In genomic region chr17:82215972-82216300, GRCh38 we compare ENCODE assay signal across 9 cellular contexts. TPM values are rescaled to one million over a fixed set of nuclear protein-coding genes. Genes with fewer than 3 reads are reported as not detected.
DNase-seq lines count a peak whose midpoint lies in the region; ATAC-seq and TF ChIP-seq lines count a peak whose summit lies in the region.
"Had no signal": no experiment of that assay in that cellular context is flagged by ENCODE, and none has a peak within 500 bp of the region (broad histone marks: within the 10 kb centered on the region; RNA-seq: fewer than 3 reads in every experiment).

No MANE protein-coding gene starts in this region.

- no peak overlapping the region for H3K4me3 ChIP-seq in breast epithelium
- no peak overlapping the region for H3K4me3 ChIP-seq in muscle layer of duodenum (ENCODE audit: low read depth in 1 of 2, low read length in 2 of 2)
- H3K4me3 ChIP-seq in tibial nerve: no peak overlapping the region

- H3K4me1 Mint-ChIP-seq in activated naive CD8-positive, alpha-beta T cell treated with anti-CD3 and anti-CD28 coated beads, Interleukin-2, amount 10 ng/mL, durations not matched to agents 7 days and 5 days: peaks cover 22% of the 10 kb centered on the region
- H3K4me1 Mint-ChIP-seq in activated naive CD8-positive, alpha-beta T cell treated with anti-CD3 and anti-CD28 coated beads, Interleukin-2, amount 50 U/mL, for 24 hours: peaks cover 38% of the 10 kb centered on the region

- H3K9me3 ChIP-seq in breast epithelium: no peaks in the 10 kb centered on the region
- H3K9me3 ChIP-seq in muscle layer of duodenum (ENCODE audit: control insufficient read depth in 1 of 2, low read length in 2 of 2): no peaks in the 10 kb centered on the region
- H3K9me3 ChIP-seq in tibial nerve: no peaks in the 10 kb centered on the region

- H3K9me3 Mint-ChIP-seq in activated naive CD8-positive, alpha-beta T cell treated with anti-CD3 and anti-CD28 coated beads, Interleukin-2, amount 10 ng/mL, durations not matched to agents 7 days and 5 days: no peaks in the 10 kb centered on the region
- no peaks in the 10 kb centered on the region for H3K9me3 Mint-ChIP-seq in activated naive CD8-positive, alpha-beta T cell treated with anti-CD3 and anti-CD28 coated beads, Interleukin-2, amount 50 U/mL, for 24 hours
- H3K9me3 Mint-ChIP-seq: naive thymus-derived CD4-positive, alpha-beta T cell had no signal

- H3K27ac Mint-ChIP-seq in activated naive CD8-positive, alpha-beta T cell treated with anti-CD3 and anti-CD28 coated beads, Interleukin-2, amount 10 ng/mL, durations not matched to agents 7 days and 5 days: peak overlapping the region; percentile 67
- no peak overlapping the region for H3K27ac Mint-ChIP-seq in activated naive CD8-positive, alpha-beta T cell treated with anti-CD3 and anti-CD28 coated beads, Interleukin-2, amount 50 U/mL, for 24 hours

- H3K27ac ChIP-seq in breast epithelium (peak overlapping the region; percentile 57 to 78), muscle layer of duodenum (ENCODE audit: low read length) (peak overlapping the region; percentile 51), tibial nerve (peak overlapping the region; percentile 34 to 88 (median 80))

- no peaks in the 10 kb centered on the region for H3K27me3 Mint-ChIP-seq in activated naive CD8-positive, alpha-beta T cell treated with anti-CD3 and anti-CD28 coated beads, Interleukin-2, amount 10 ng/mL, durations not matched to agents 7 days and 5 days
- H3K27me3 Mint-ChIP-seq in activated naive CD8-positive, alpha-beta T cell treated with anti-CD3 and anti-CD28 coated beads, Interleukin-2, amount 50 U/mL, for 24 hours: no peaks in the 10 kb centered on the region

- H3K4me3 Mint-ChIP-seq in activated naive CD8-positive, alpha-beta T cell treated with anti-CD3 and anti-CD28 coated beads, Interleukin-2, amount 10 ng/mL, durations not matched to agents 7 days and 5 days: peak overlapping the region; percentile 28
- no peak overlapping the region for H3K4me3 Mint-ChIP-seq in activated naive CD8-positive, alpha-beta T cell treated with anti-CD3 and anti-CD28 coated beads, Interleukin-2, amount 50 U/mL, for 24 hours

- H3K4me1 ChIP-seq in breast epithelium (peaks cover 10 to 24% of the 10 kb centered on the region in 2 donors), muscle layer of duodenum (ENCODE audit: control insufficient read depth in 1 of 2, insufficient read depth in 2 of 2, low read length in 2 of 2) (peaks cover 0 to 34% of the 10 kb centered on the region in 2 donors), tibial nerve (peaks cover 3 to 51% (median 32%) of the 10 kb centered on the region in 4 donors)

- TF ChIP-seq EP300 in tibial nerve (IDR thresholded peaks at IDR 0.05): no peak

- TF ChIP-seq POLR2A in breast epithelium (IDR thresholded peaks at IDR 0.05): no peak
- no peak for TF ChIP-seq POLR2A in tibial nerve (IDR thresholded peaks at IDR 0.05)

- H3K36me3 Mint-ChIP-seq in activated naive CD8-positive, alpha-beta T cell treated with anti-CD3 and anti-CD28 coated beads, Interleukin-2, amount 10 ng/mL, durations not matched to agents 7 days and 5 days: no peaks in the 10 kb centered on the region
- no peaks in the 10 kb centered on the region for H3K36me3 Mint-ChIP-seq in activated naive CD8-positive, alpha-beta T cell treated with anti-CD3 and anti-CD28 coated beads, Interleukin-2, amount 50 U/mL, for 24 hours (ENCODE audit: low read depth)
- H3K36me3 Mint-ChIP-seq: naive thymus-derived CD4-positive, alpha-beta T cell had no signal

- H3K36me3 ChIP-seq in breast epithelium: no peaks in the 10 kb centered on the region
- no peaks in the 10 kb centered on the region for H3K36me3 ChIP-seq in muscle layer of duodenum (ENCODE audit: control insufficient read depth in 1 of 2, insufficient read depth in 2 of 2, low read length in 2 of 2)
- H3K36me3 ChIP-seq in tibial nerve: no peaks in the 10 kb centered on the region

- no peak for ATAC-seq in activated naive CD8-positive, alpha-beta T cell treated with anti-CD3 and anti-CD28 coated beads, Interleukin-2, amount 10 ng/mL, durations not matched to agents 7 days and 5 days (ENCODE audit: low read depth)
- no peak for ATAC-seq in activated naive CD8-positive, alpha-beta T cell treated with anti-CD3 and anti-CD28 coated beads, Interleukin-2, amount 50 U/mL, for 24 hours
- ATAC-seq in GM21576 (IDR thresholded peaks at IDR 0.05; ENCODE audit: unreplicated experiment): no peak
- ATAC-seq in GM19395 (IDR thresholded peaks at IDR 0.05; ENCODE audit: unreplicated experiment): no peak

- 77 to 80% methylated on average over 12 of the region's 12 CpGs for WGBS in tibial nerve, 2 donors

- intact Hi-C loops in breast epithelium (cut with DNase I; ENCODE audit: low total_unique reads): no loop called here

- DNase-seq in activated naive CD8-positive, alpha-beta T cell treated with anti-CD3 and anti-CD28 coated beads, Interleukin-2, amount 10 ng/mL, durations not matched to agents 7 days and 5 days: no peak
- no peak for DNase-seq in activated naive CD8-positive, alpha-beta T cell treated with anti-CD3 and anti-CD28 coated beads, Interleukin-2, amount 50 U/mL, for 24 hours
- DNase-seq in breast epithelium (ENCODE audit: low spot score in 2 of 2) (no peak), tibial nerve (ENCODE audit: low spot score in 2 of 2) (no peak), NCI-H2107 (lab: John Stamatoyannopoulos, UW) (no peak)

- TF ChIP-seq CTCF in breast epithelium (IDR thresholded peaks at IDR 0.05): no peak
- TF ChIP-seq CTCF in tibial nerve (IDR thresholded peaks at IDR 0.05): no peak

- H3K27me3 ChIP-seq in breast epithelium (no peaks in the 10 kb centered on the region), muscle layer of duodenum (ENCODE audit: low read depth, low read length) (no peaks in the 10 kb centered on the region), tibial nerve (no peaks in the 10 kb centered on the region)

- POLR2A ChIA-PET in activated naive CD8-positive, alpha-beta T cell treated with anti-CD3 and anti-CD28 coated beads, Interleukin-2, amount 10 ng/mL, durations not matched to agents 7 days and 5 days (lab: Charles Lee): interaction anchor here (1.0 to 3.0 kb wide), 2 partner anchors 13 to 20 kb away, joined by 3 to 16 read pairs; partner anchors contain the start of gene SLC16A3

RNA-seq across cellular contexts. Expression of gene CCDC57, which starts 3.3 kb away (rescaled TPM):
- 10 to 100 TPM; 79.5 to 81.7 TPM for total RNA-seq in activated naive CD8-positive, alpha-beta T cell treated with anti-CD3 and anti-CD28 coated beads, Interleukin-2, amount 10 ng/mL, durations not matched to agents 7 days and 5 days
- total RNA-seq in breast epithelium: 10 to 100 TPM; 13.4 to 56.9 (median 52.8) TPM
- 10 to 100 TPM; 33.5 to 91.2 (median 47.9) TPM for total RNA-seq in tibial nerve

RNA-seq across cellular contexts. Expression of gene SLC16A3, which starts 12.9 kb away (rescaled TPM):
- 100 to 1,000 TPM; 195 to 211 TPM for total RNA-seq in activated naive CD8-positive, alpha-beta T cell treated with anti-CD3 and anti-CD28 coated beads, Interleukin-2, amount 10 ng/mL, durations not matched to agents 7 days and 5 days
- total RNA-seq in breast epithelium (10 to 100 TPM; 10.2 to 22.6 (median 17.3) TPM), tibial nerve (10 to 100 TPM; 10.5 to 36.0 (median 21.4) TPM)

RNA-seq across cellular contexts. Expression of gene CSNK1D, which starts 57.6 kb away (rescaled TPM):
- total RNA-seq in activated naive CD8-positive, alpha-beta T cell treated with anti-CD3 and anti-CD28 coated beads, Interleukin-2, amount 10 ng/mL, durations not matched to agents 7 days and 5 days: 100 to 1,000 TPM; 135 to 140 TPM
- total RNA-seq in breast epithelium (10 to 100 TPM; 50.7 to 85.9 (median 75.2) TPM), tibial nerve (100 to 1,000 TPM in 3 of 4 donors, 10 to 100 TPM in 1; 93.9 to 160 (median 124) TPM)

Comparison
In these comparisons a context has a peak if more than half of its experiments do, and no peak if none do; other contexts are left out.
1. RNA of gene SLC16A3, which starts 12.9 kb away (total RNA-seq): 195 to 211 TPM in activated naive CD8-positive, alpha-beta T cell treated with anti-CD3 and anti-CD28 coated beads, Interleukin-2, amount 10 ng/mL, durations not matched to agents 7 days and 5 days; 10.5 to 36.0 TPM in tibial nerve and 10.2 to 22.6 TPM in breast epithelium; every median in the first group is over 4 times any median in the second.
2. Peak in every context shown above with its lines, with median percentiles within 50 percentile points of each other: H3K27ac ChIP-seq.